ENCODE assay signal across 2 cellular contexts in the genomic region with DNA sequence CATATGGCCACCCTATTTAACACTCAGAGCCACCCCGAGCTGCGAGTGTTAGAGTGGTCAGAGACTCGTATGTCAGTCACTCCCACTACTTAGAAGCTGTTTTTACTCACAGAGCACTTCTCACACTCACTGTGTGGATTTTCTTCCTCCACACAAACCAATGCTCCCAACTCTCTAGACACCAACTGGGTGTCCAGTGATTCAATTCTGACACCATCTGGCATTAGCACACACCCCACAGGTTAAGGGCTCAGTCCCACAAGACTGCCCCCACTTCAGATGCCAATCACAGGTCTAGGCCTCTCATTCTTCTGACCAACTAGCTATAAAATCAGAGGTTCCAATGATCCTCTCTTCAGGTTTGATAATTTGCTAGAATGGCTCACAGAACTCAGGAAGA.
TF ChIP-seq lines count a peak whose summit lies in the region.

No MANE protein-coding gene starts in this region.

TF ChIP-seq in liver, 16 proteins besides CTCF, POLR2A, EP300 and RAD21 (continued from another document):
- TF ChIP-seq RXRA (IDR thresholded peaks at IDR 0.05) (peak in 1 of 2 donors; percentile 9), SP1 (IDR thresholded peaks at IDR 0.05) (peak; percentile 22), TAF1 (conservative IDR thresholded peaks at IDR 0.05) (peak; percentile 85), ATF3 (IDR thresholded peaks at IDR 0.05) (no peak), FOXA2 (IDR thresholded peaks at IDR 0.05) (no peak), HNF4G (IDR thresholded peaks at IDR 0.05) (no peak), GABPA (IDR thresholded peaks at IDR 0.05 in 1 of 2, conservative IDR thresholded peaks at IDR 0.05 in 1 of 2) (no peak), MAX (IDR thresholded peaks at IDR 0.05) (no peak), YY1 (IDR thresholded peaks at IDR 0.05) (peak; percentile 51), NR2F2 (IDR thresholded peaks at IDR 0.05) (no peak), REST (IDR thresholded peaks at IDR 0.05) (peak; percentile 56), FOXA1 (IDR thresholded peaks at IDR 0.05) (no peak)
- TF ChIP-seq, protein P1, sequence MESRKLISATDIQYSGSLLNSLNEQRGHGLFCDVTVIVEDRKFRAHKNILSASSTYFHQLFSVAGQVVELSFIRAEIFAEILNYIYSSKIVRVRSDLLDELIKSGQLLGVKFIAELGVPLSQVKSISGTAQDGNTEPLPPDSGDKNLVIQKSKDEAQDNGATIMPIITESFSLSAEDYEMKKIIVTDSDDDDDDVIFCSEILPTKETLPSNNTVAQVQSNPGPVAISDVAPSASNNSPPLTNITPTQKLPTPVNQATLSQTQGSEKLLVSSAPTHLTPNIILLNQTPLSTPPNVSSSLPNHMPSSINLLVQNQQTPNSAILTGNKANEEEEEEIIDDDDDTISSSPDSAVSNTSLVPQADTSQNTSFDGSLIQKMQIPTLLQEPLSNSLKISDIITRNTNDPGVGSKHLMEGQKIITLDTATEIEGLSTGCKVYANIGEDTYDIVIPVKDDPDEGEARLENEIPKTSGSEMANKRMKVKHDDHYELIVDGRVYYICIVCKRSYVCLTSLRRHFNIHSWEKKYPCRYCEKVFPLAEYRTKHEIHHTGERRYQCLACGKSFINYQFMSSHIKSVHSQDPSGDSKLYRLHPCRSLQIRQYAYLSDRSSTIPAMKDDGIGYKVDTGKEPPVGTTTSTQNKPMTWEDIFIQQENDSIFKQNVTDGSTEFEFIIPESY (IDR thresholded peaks at IDR 0.05), result no peak

TF ChIP-seq in HepG2, 621 proteins besides CTCF, POLR2A, EP300 and RAD21:
- TF ChIP-seq, protein P2, sequence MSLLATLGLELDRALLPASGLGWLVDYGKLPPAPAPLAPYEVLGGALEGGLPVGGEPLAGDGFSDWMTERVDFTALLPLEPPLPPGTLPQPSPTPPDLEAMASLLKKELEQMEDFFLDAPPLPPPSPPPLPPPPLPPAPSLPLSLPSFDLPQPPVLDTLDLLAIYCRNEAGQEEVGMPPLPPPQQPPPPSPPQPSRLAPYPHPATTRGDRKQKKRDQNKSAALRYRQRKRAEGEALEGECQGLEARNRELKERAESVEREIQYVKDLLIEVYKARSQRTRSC (CRISPR knock-in tag; IDR thresholded peaks at IDR 0.05; ENCODE audit: low read depth), result no peak
